Comparison of ENCODE assay signal across 1 cellular context in the genomic region with DNA sequence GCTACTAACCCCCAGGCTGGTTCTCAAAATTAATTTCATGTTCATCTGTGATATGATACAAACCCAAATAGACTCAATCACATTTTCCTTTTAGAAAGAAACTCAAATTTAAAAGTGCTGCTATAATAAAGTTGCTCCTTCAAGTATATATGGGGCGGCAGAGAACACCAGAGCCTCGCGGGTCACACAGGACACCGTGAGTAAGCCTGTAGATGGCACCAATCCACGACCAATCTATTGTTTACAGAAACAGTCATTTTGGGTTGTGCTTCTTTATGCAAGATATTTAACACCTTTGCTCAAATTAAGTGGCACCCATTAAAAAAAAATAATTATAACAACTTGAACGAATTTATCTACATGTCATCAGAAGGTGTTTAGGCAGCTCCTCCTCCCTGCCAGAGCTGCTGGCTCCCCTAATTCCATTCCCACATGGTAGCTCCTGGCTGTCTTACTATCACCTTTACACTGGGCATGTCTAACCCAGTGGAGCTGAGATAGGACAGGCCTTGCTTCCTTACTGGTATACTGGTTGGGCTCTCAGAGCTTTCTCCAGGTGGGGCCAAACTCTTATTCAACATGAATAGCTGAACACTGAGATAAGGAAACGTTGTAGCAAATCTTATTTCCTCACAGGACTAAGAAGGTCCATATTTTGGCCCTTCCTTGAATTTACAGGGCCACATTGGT.
TF ChIP-seq lines count a peak whose summit lies in the region.

No MANE protein-coding gene starts in this region.

TF ChIP-seq in K562, 482 proteins besides CTCF, POLR2A, EP300 and RAD21:
- TF ChIP-seq PRDM10 (IDR thresholded peaks at IDR 0.05; ENCODE audit: partially characterized antibody) (peak; percentile 87), GTF2A2 (tag; IDR thresholded peaks at IDR 0.05) (no peak)
